19 cellular contexts compared by ENCODE assay signal in the genomic region with DNA sequence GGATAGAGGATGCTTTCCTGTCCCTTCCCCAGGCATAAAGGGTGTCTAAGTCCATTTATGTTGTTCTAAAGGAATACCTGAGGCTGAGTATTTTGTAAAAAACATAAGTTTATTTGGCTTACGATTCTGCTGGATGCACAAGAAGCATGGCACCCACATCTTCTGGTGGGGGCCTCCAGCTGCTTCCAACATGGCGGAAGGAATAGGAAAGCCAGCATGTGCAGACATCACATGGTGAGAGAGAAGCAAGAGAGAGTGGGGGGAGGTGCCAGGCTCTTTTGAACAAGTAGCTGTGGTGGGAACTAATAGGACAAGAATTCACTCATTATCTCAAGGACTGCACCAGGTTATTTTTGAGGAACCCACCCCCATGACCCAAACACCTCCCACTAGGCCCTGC.
DNase-seq lines count a peak whose midpoint lies in the region; ATAC-seq and TF ChIP-seq lines count a peak whose summit lies in the region.
"Had no signal": no experiment of that assay in that cellular context is flagged by ENCODE, and none has a peak within 500 bp of the region (broad histone marks: within the 10 kb centered on the region; RNA-seq: fewer than 3 reads in every experiment).

No MANE protein-coding gene starts in this region.

- H2BK5ac ChIP-seq in H9 (ENCODE audit: insufficient read length, low read length) = no peak overlapping the region
- H2BK5ac ChIP-seq in neuronal stem cell (ENCODE audit: low read length) = no peak overlapping the region

- no peaks in the 10 kb centered on the region for H3K36me3 ChIP-seq in iPS-18a (ENCODE audit: control insufficient read depth, low read depth, low read length)
- H3K36me3 ChIP-seq in neuronal stem cell (replicated peaks in 1 of 2; ENCODE audit: control insufficient read depth in 2 of 2, insufficient read depth in 2 of 2, low read length in 2 of 2) = no peaks in the 10 kb centered on the region
- no peaks in the 10 kb centered on the region for H3K36me3 ChIP-seq in CD8-positive, alpha-beta T cell (ENCODE audit: insufficient read depth, low read length)
- H3K36me3 ChIP-seq: BLaER1, HAP-1 had no signal

- H3K23me2 ChIP-seq in H9 (ENCODE audit: insufficient read length, low read depth, low read length, poor library complexity, severe bottlenecking) = no peaks in the 10 kb centered on the region

- H3K18ac ChIP-seq in H9 (ENCODE audit: insufficient read length, low read depth, low read length) = no peak overlapping the region
- H3K18ac ChIP-seq in neuronal stem cell (ENCODE audit: low read length) = no peak overlapping the region

- no peaks in the 10 kb centered on the region for H4K20me1 ChIP-seq in H9 (ENCODE audit: control insufficient read depth, insufficient read depth, insufficient read length)
- H4K20me1 ChIP-seq: BLaER1 had no signal

- peak overlapping the region; percentile 97 for H2AK5ac ChIP-seq in H9 (ENCODE audit: insufficient read length, low read length)
- no peak overlapping the region for H2AK5ac ChIP-seq in neuronal stem cell (ENCODE audit: low read depth, low read length)

- H4K5ac ChIP-seq in H9 (ENCODE audit: insufficient read length, low read depth, low read length) = no peak overlapping the region

- H3K4ac ChIP-seq in H9 (ENCODE audit: low read depth, low read length) (no peak overlapping the region), neuronal stem cell (ENCODE audit: low read length) (no peak overlapping the region)

- peaks cover 21 to 29% of the 10 kb centered on the region in 2 experiments for H3K9me3 Mint-ChIP-seq in H9
- H3K9me3 Mint-ChIP-seq in WTC11 = peaks cover 17% of the 10 kb centered on the region
- peaks cover 2 to 17% (median 12%) of the 10 kb centered on the region in 7 donors for H3K9me3 Mint-ChIP-seq in CD14-positive monocyte
- H3K9me3 Mint-ChIP-seq in CD8-positive, alpha-beta T cell = peaks cover 15% of the 10 kb centered on the region

- H2BK12ac ChIP-seq in H9 (ENCODE audit: insufficient read length, low read depth, low read length) (no peak overlapping the region), neuronal stem cell (ENCODE audit: low read length) (no peak overlapping the region)

- H3K4me3 ChIP-seq in iPS-18a (ENCODE audit: low read length) (no peak overlapping the region), neuronal stem cell (ENCODE audit: low read length in 2 of 2) (no peak overlapping the region)
- H3K4me3 ChIP-seq in CD8-positive, alpha-beta T cell (ENCODE audit: low read depth, low read length) = no peak overlapping the region
- H3K4me3 ChIP-seq: BLaER1, HAP-1 had no signal

- H3K9me3 ChIP-seq in H9 (ENCODE audit: control insufficient read depth, low read depth, low read length) (no peaks in the 10 kb centered on the region), iPS-18a (ENCODE audit: control insufficient read depth, low read depth, low read length) (peaks cover 10% of the 10 kb centered on the region), neuronal stem cell (replicated peaks in 1 of 2; ENCODE audit: control insufficient read depth in 2 of 2, insufficient read depth in 1 of 2, low read depth in 1 of 2, low read length in 2 of 2) (peaks cover 3 to 29% of the 10 kb centered on the region in 2 donors)
- no peaks in the 10 kb centered on the region for H3K9me3 ChIP-seq in CD8-positive, alpha-beta T cell (ENCODE audit: low read length)

- H3K27ac ChIP-seq in H9 (ENCODE audit: insufficient read length, low read depth, low read length) (peak overlapping the region; percentile 63), iPS-18a (ENCODE audit: low read length) (peak overlapping the region; percentile 15), neuronal stem cell (replicated peaks; ENCODE audit: low read length) (peak overlapping the region; percentile 35)
- no peak overlapping the region for H3K27ac ChIP-seq in CD8-positive, alpha-beta T cell (ENCODE audit: low read depth, low read length)
- H3K27ac ChIP-seq: BLaER1 had no signal

- H2AFZ ChIP-seq in H9 (ENCODE audit: low read length) (no peak overlapping the region), neuronal stem cell (ENCODE audit: low read length) (no peak overlapping the region)

- H3K23ac ChIP-seq in H9 (ENCODE audit: insufficient read length, low read depth, low read length) (no peak overlapping the region), neuronal stem cell (ENCODE audit: low read depth, low read length, poor library complexity) (no peak overlapping the region)

- peak overlapping the region; percentile 78 to 97 (median 79) for H3K27ac Mint-ChIP-seq in H9
- H3K27ac Mint-ChIP-seq in WTC11 = peak overlapping the region; percentile 75
- no peak overlapping the region for H3K27ac Mint-ChIP-seq in CD14-positive monocyte
- H3K27ac Mint-ChIP-seq in CD8-positive, alpha-beta T cell = no peak overlapping the region
- H3K27ac Mint-ChIP-seq: CD8-positive, alpha-beta memory T cell had no signal

- H3K27me3 ChIP-seq in H9 (ENCODE audit: insufficient read depth, low read length) (no peaks in the 10 kb centered on the region), iPS-18a (ENCODE audit: control insufficient read depth, insufficient read depth, low read length) (no peaks in the 10 kb centered on the region), neuronal stem cell (ENCODE audit: control insufficient read depth in 3 of 3, insufficient read depth in 3 of 3, low read depth in 1 of 3, low read length in 3 of 3) (no peaks in the 10 kb centered on the region)
- no peaks in the 10 kb centered on the region for H3K27me3 ChIP-seq in CD8-positive, alpha-beta T cell (ENCODE audit: insufficient read depth, low read length)
- H3K27me3 ChIP-seq: BLaER1 had no signal

- H3K4me1 Mint-ChIP-seq in H9 (peaks cover 22 to 27% of the 10 kb centered on the region in 2 experiments), WTC11 (peaks cover 65% of the 10 kb centered on the region), CD14-positive monocyte (no peaks in the 10 kb centered on the region)
- H3K4me1 Mint-ChIP-seq in CD8-positive, alpha-beta T cell (ENCODE audit: low read depth) = no peaks in the 10 kb centered on the region
- H3K4me1 Mint-ChIP-seq: CD8-positive, alpha-beta memory T cell; IgD-negative memory B cell had no signal

- H3K4me1 ChIP-seq in H9 (ENCODE audit: insufficient read depth, low read length) = peaks cover 12% of the 10 kb centered on the region
- peaks cover 15% of the 10 kb centered on the region for H3K4me1 ChIP-seq in iPS-18a (ENCODE audit: control insufficient read depth, low read depth, low read length)
- H3K4me1 ChIP-seq in neuronal stem cell (ENCODE audit: control insufficient read depth in 2 of 2, insufficient read depth in 1 of 2, low read depth in 1 of 2, low read length in 2 of 2) = peaks cover 4 to 5% of the 10 kb centered on the region in 2 donors
- H3K4me1 ChIP-seq in CD8-positive, alpha-beta T cell (ENCODE audit: insufficient read depth, low read length) = no peaks in the 10 kb centered on the region
- H3K4me1 ChIP-seq: BLaER1, HAP-1 had no signal

- H2BK15ac ChIP-seq in H9 (ENCODE audit: low read depth, low read length) = no peak overlapping the region
- no peak overlapping the region for H2BK15ac ChIP-seq in neuronal stem cell (ENCODE audit: low read length)

- peak overlapping the region; percentile 37 for H3K4me2 ChIP-seq in H9 (ENCODE audit: insufficient read depth, insufficient read length, low read length)
- H3K4me2 ChIP-seq in neuronal stem cell (ENCODE audit: insufficient read depth, low read length, poor library complexity, severe bottlenecking) = no peak overlapping the region
- H3K4me2 ChIP-seq: BLaER1 had no signal

- peak overlapping the region; percentile 27 for H4K91ac ChIP-seq in H9 (ENCODE audit: insufficient read length, low read depth, low read length)
- no peak overlapping the region for H4K91ac ChIP-seq in neuronal stem cell (ENCODE audit: low read depth, low read length, poor library complexity)

- H2BK120ac ChIP-seq in H9 (ENCODE audit: low read depth, low read length, poor library complexity, severe bottlenecking) (no peak overlapping the region), neuronal stem cell (ENCODE audit: low read depth, low read length) (no peak overlapping the region)

- peaks cover 2% of the 10 kb centered on the region for H3K79me1 ChIP-seq in H9 (ENCODE audit: insufficient read depth, low read depth, low read length, poor library complexity, severe bottlenecking)
- no peaks in the 10 kb centered on the region for H3K79me1 ChIP-seq in neuronal stem cell (ENCODE audit: low read depth, low read length)

- no peak overlapping the region for H2BK20ac ChIP-seq in H9 (ENCODE audit: low read depth, low read length, poor library complexity, severe bottlenecking)

- H3K4me3 Mint-ChIP-seq in H9 (no peak overlapping the region), WTC11 (peak overlapping the region; percentile 15), CD14-positive monocyte (no peak overlapping the region)
- no peak overlapping the region for H3K4me3 Mint-ChIP-seq in CD8-positive, alpha-beta T cell
- H3K4me3 Mint-ChIP-seq: CD8-positive, alpha-beta memory T cell; IgD-negative memory B cell had no signal

- H3K9ac ChIP-seq in H9 (ENCODE audit: extremely low read depth, insufficient read length, low read length) = no peak overlapping the region
- no peak overlapping the region for H3K9ac ChIP-seq in iPS-18a (ENCODE audit: low read length)
- H3K9ac ChIP-seq in neuronal stem cell (ENCODE audit: low read depth, low read length, poor library complexity) = no peak overlapping the region
- H3K9ac ChIP-seq: BLaER1 had no signal

- no peak overlapping the region for H3K56ac ChIP-seq in H9 (ENCODE audit: insufficient read length, low read depth, low read length)

- no peaks in the 10 kb centered on the region for H3K27me3 Mint-ChIP-seq in H9 (ENCODE audit: low read depth)
- no peaks in the 10 kb centered on the region for H3K27me3 Mint-ChIP-seq in WTC11 (ENCODE audit: low read depth)
- H3K27me3 Mint-ChIP-seq in CD14-positive monocyte (ENCODE audit: low read depth in 3 of 3) = no peaks in the 10 kb centered on the region
- no peaks in the 10 kb centered on the region for H3K27me3 Mint-ChIP-seq in CD8-positive, alpha-beta T cell (ENCODE audit: low read depth)
- H3K27me3 Mint-ChIP-seq: CD8-positive, alpha-beta memory T cell; IgD-negative memory B cell had no signal

- no peak overlapping the region for H3T11ph ChIP-seq in H9 (ENCODE audit: low read length)

- no CpG with 5 or more reads among the region's 2 CpGs for WGBS in H9 (ENCODE audit: extremely low coverage, insufficient read length, low lambda C conversion rate)
- WGBS in neuronal stem cell (ENCODE audit: extremely low coverage in 2 of 2, insufficient read length in 2 of 2, insufficient replicate concordance in 1 of 2), 2 donors = no CpG with 5 or more reads among the region's 2 CpGs

- ATAC-seq in WTC11 (0 out of 2 replicates have a peak, but pooled peaks have one; percentile 3), HG02642 (IDR thresholded peaks at IDR 0.05; ENCODE audit: poor library complexity, unreplicated experiment) (no peak)
- no peak for ATAC-seq in CD8-positive, alpha-beta T cell
- ATAC-seq: HepG2 had no signal

- DNase-seq in H9 = no peak
- DNase-seq in WTC11 (ENCODE audit: low spot score) = no peak
- DNase-seq in neuronal stem cell (ENCODE audit: low spot score) = no peak
- no peak for DNase-seq in CD14-positive monocyte (ENCODE audit: low spot score)
- no peak for DNase-seq in CD8-positive, alpha-beta T cell
- DNase-seq: 8988T; CD8-positive, alpha-beta memory T cell; COR-L47; DMS 273 treated with DMSO at 0.1 percent for 48 hours; DMS53; GDM1; GOT3; KBM-7 had no signal

- H4K8ac ChIP-seq in H9 (replicated peaks; ENCODE audit: insufficient read length, low read depth, low read length) = no peak overlapping the region
- no peak overlapping the region for H4K8ac ChIP-seq in neuronal stem cell (ENCODE audit: low read depth, low read length)

- no peak overlapping the region for H3K14ac ChIP-seq in H9 (ENCODE audit: insufficient read depth, low read length)
- no peak overlapping the region for H3K14ac ChIP-seq in neuronal stem cell (ENCODE audit: low read length)

- no peak for TF ChIP-seq CTCF in H9 (conservative IDR thresholded peaks at IDR 0.05)
- TF ChIP-seq CTCF in WTC11 (IDR thresholded peaks at IDR 0.05) = no peak
- TF ChIP-seq CTCF in CD14-positive monocyte (IDR thresholded peaks at IDR 0.05) = no peak
- no peak for TF ChIP-seq CTCF in CD8-positive, alpha-beta T cell (IDR thresholded peaks at IDR 0.05)

- intact Hi-C loops in CD14-positive monocyte (cut with micrococcal nuclease) = no loop called here
- intact Hi-C loops in CD8-positive, alpha-beta T cell (cut with DNase I, micrococcal nuclease) = no loop called here

- peaks cover 13 to 44% (median 20%) of the 10 kb centered on the region in 3 experiments for H3K36me3 Mint-ChIP-seq in H9 (ENCODE audit: insufficient read depth in 1 of 3, low read depth in 3 of 3)
- peaks cover 36% of the 10 kb centered on the region for H3K36me3 Mint-ChIP-seq in WTC11
- H3K36me3 Mint-ChIP-seq in CD14-positive monocyte = no peaks in the 10 kb centered on the region
- no peaks in the 10 kb centered on the region for H3K36me3 Mint-ChIP-seq in CD8-positive, alpha-beta T cell
- H3K36me3 Mint-ChIP-seq: CD8-positive, alpha-beta memory T cell; IgD-negative memory B cell had no signal

- peaks cover 8% of the 10 kb centered on the region; the same call in 1 of the 2 replicates for H3K79me2 ChIP-seq in H9 (ENCODE audit: insufficient read depth, low read length)

- CTCF ChIA-PET in WTC11 (lab: Charles Lee) = interaction anchor here (0.6 to 2.0 kb wide), 3 partner anchors 9 to 46 kb away, joined by 3 to 14 read pairs (median 6); no protein-coding TSS in a partner anchor
- CTCF ChIA-PET in CD8-positive, alpha-beta T cell (lab: Charles Lee) = no interaction called here

- POLR2A ChIA-PET in WTC11 (lab: Charles Lee) = interaction anchor here (0.6 kb wide), 1 partner anchor 303 kb away, joined by 4 read pairs; no protein-coding TSS in a partner anchor
- POLR2A ChIA-PET in CD8-positive, alpha-beta T cell (lab: Charles Lee) = no interaction called here

Comparison
In these comparisons a context has a peak if more than half of its experiments do, and no peak if none do; other contexts are left out.
1. H3K27ac Mint-ChIP-seq: peak in H9 (3 of 3) and WTC11 (single experiment); none in CD14-positive monocyte (0 of 7) and CD8-positive, alpha-beta T cell (single experiment).